ENCODE assay signal across 13 cellular contexts in genomic region chr13:38167164-38167822, GRCh38.
A peak's percentile ranks its signal among the peaks of the same experiment; 100 is the strongest.
DNase-seq lines count a peak whose midpoint lies in the region; ATAC-seq and TF ChIP-seq lines count a peak whose summit lies in the region.
"Had no signal": no experiment of that assay in that cellular context is flagged by ENCODE, and none has a peak within 500 bp of the region (broad histone marks: within the 10 kb centered on the region; RNA-seq: fewer than 3 reads in every experiment).

No MANE protein-coding gene starts in this region.

- H3K27ac ChIP-seq in WERI-Rb-1, result no peak overlapping the region
- H3K27ac ChIP-seq in foreskin keratinocyte, result no peak overlapping the region
- H3K27ac ChIP-seq: neutrophil had no signal

- H3K4me1 ChIP-seq in foreskin keratinocyte, result no peaks in the 10 kb centered on the region

- intact Hi-C loops in activated B cell treated with CpG ODN at 0.5 μM for 24 hours (cut with micrococcal nuclease), result loop anchor here (5.0 kb wide), 1 partner anchor 180 kb away; the partner anchor contains the start of gene UFM1

- no peaks in the 10 kb centered on the region for H3K9me3 Mint-ChIP-seq in activated B cell treated with CpG ODN at 0.5 μM for 24 hours

- ATAC-seq in GM19043 (IDR thresholded peaks at IDR 0.05; ENCODE audit: low read depth, unreplicated experiment) (peak; percentile 96), HG02588 (IDR thresholded peaks at IDR 0.05; ENCODE audit: unreplicated experiment) (peak; percentile 97), HG03432 (IDR thresholded peaks at IDR 0.05; ENCODE audit: unreplicated experiment) (peak; percentile 99), activated B cell treated with CpG ODN at 0.5 μM for 24 hours (ENCODE audit: low read depth) (peak; percentile 42), foreskin keratinocyte (no peak)
- ATAC-seq: HCT116 had no signal

- H3K27me3 ChIP-seq in WERI-Rb-1 (ENCODE audit: insufficient read depth, low read depth, severe bottlenecking) (no peaks in the 10 kb centered on the region), foreskin keratinocyte (no peaks in the 10 kb centered on the region)
- H3K27me3 ChIP-seq: neutrophil had no signal

- H3K9me3 ChIP-seq in WERI-Rb-1 (ENCODE audit: severe bottlenecking), result no peaks in the 10 kb centered on the region
- H3K9me3 ChIP-seq: neutrophil had no signal

- no peaks in the 10 kb centered on the region for H3K36me3 Mint-ChIP-seq in activated B cell treated with CpG ODN at 0.5 μM for 24 hours (ENCODE audit: low read depth)

- DNase-seq in activated B cell treated with CpG ODN at 0.5 μM for 24 hours (no peak), WERI-Rb-1 (no peak), NCI-H69 (lab: John Stamatoyannopoulos, UW) (no peak), NCI-H1105 (lab: John Stamatoyannopoulos, UW) (no peak), foreskin keratinocyte (no peak)
- DNase-seq: islet precursor cell; NCI-H1694 treated with DMSO at 0.1 percent for 48 hours; stimulated activated CD4-positive, alpha-beta T cell treated with anti-CD3 and anti-CD28 coated beads, Interleukin-4, amount 100 ng/mL, for 1 hour had no signal

- peaks cover 10% of the 10 kb centered on the region for H3K4me1 Mint-ChIP-seq in activated B cell treated with CpG ODN at 0.5 μM for 24 hours

- TF ChIP-seq CTCF in activated B cell treated with CpG ODN at 0.5 μM for 24 hours (IDR thresholded peaks at IDR 0.05), result no peak
- TF ChIP-seq CTCF in WERI-Rb-1 (IDR thresholded peaks at IDR 0.05; ENCODE audit: low read depth, low read length), result no peak
- TF ChIP-seq CTCF in foreskin keratinocyte (conservative IDR thresholded peaks at IDR 0.05), result no peak

- H3K4me3 ChIP-seq in WERI-Rb-1 (ENCODE audit: low read depth, low read length), result no peak overlapping the region

- H3K36me3 ChIP-seq in WERI-Rb-1, result no peaks in the 10 kb centered on the region
- H3K36me3 ChIP-seq: neutrophil had no signal

- peak overlapping the region; percentile 40 for H3K4me3 Mint-ChIP-seq in activated B cell treated with CpG ODN at 0.5 μM for 24 hours

- H3K27me3 Mint-ChIP-seq in activated B cell treated with CpG ODN at 0.5 μM for 24 hours, result no peaks in the 10 kb centered on the region

- H3K27ac Mint-ChIP-seq in activated B cell treated with CpG ODN at 0.5 μM for 24 hours, result peak overlapping the region; percentile 36

- CTCF ChIA-PET in activated B cell treated with CpG ODN at 0.5 μM for 24 hours (lab: Charles Lee), result no interaction called here

- POLR2A ChIA-PET in activated B cell treated with CpG ODN at 0.5 μM for 24 hours (lab: Charles Lee), result no interaction called here
